Comparison of ENCODE assay signal across 8 cellular contexts in genomic region chr16:27238016-27238587, GRCh38. TPM values are rescaled to one million over a fixed set of nuclear protein-coding genes. Genes with fewer than 3 reads are reported as not detected.
DNase-seq lines count a peak whose midpoint lies in the region; ATAC-seq and TF ChIP-seq lines count a peak whose summit lies in the region.

No MANE protein-coding gene starts in this region.

- H3K4me3 ChIP-seq in BLaER1 = no peak overlapping the region
- peak overlapping the region; percentile 36 for H3K4me3 ChIP-seq in OCI-LY1 (ENCODE audit: low read depth, low read length, poor library complexity, severe bottlenecking)
- no peak overlapping the region for H3K4me3 ChIP-seq in colonic mucosa
- H3K4me3 ChIP-seq in osteoblast (ENCODE audit: insufficient read depth, low read length) = no peak overlapping the region

- H3K4me1 ChIP-seq in BLaER1 (peaks cover 71% of the 10 kb centered on the region), OCI-LY1 (ENCODE audit: insufficient read depth, low read length, severe bottlenecking) (peaks cover 75% of the 10 kb centered on the region), colonic mucosa (peaks cover 23% of the 10 kb centered on the region), osteoblast (ENCODE audit: insufficient read depth, low read length) (peaks cover 50% of the 10 kb centered on the region)

- intact Hi-C loops in colonic mucosa (cut with DNase I) = loop anchor here (5.0 kb wide), 1 partner anchor 74 kb away; the partner anchor contains the start of gene IL4R

- peaks cover 7% of the 10 kb centered on the region for H3F3A ChIP-seq in OCI-LY1 (ENCODE audit: insufficient read depth, low read length)

- DNase-seq in colonic mucosa (peak; percentile 83), osteoblast (ENCODE audit: insufficient read length, low spot score, missing footprints) (peak; percentile 50), DMS153 (lab: John Stamatoyannopoulos, UW) (no peak), midbrain (lab: John Stamatoyannopoulos, UW) (no peak)

- H3K79me2 ChIP-seq in OCI-LY1 (ENCODE audit: insufficient read depth, low read length) (no peaks in the 10 kb centered on the region), osteoblast (ENCODE audit: insufficient read depth, low read length) (peaks cover 10% of the 10 kb centered on the region)

- H3K36me3 ChIP-seq in BLaER1 (no peaks in the 10 kb centered on the region), OCI-LY1 (ENCODE audit: insufficient read depth, low read length) (no peaks in the 10 kb centered on the region; the same call in 1 of the 2 replicates), colonic mucosa (no peaks in the 10 kb centered on the region), osteoblast (ENCODE audit: insufficient read depth, low read length) (peaks cover 12% of the 10 kb centered on the region)

- ATAC-seq in GM21526 (IDR thresholded peaks at IDR 0.05; ENCODE audit: low FRiP score, unreplicated experiment) = peak; percentile 24
- ATAC-seq in HG03095 (IDR thresholded peaks at IDR 0.05; ENCODE audit: unreplicated experiment) = no peak

- peak overlapping the region; percentile 64 for H3K9ac ChIP-seq in BLaER1
- peak overlapping the region; percentile 68 for H3K9ac ChIP-seq in OCI-LY1 (ENCODE audit: low read length)
- H3K9ac ChIP-seq in colonic mucosa (ENCODE audit: low read depth in 2 of 2, low read length in 2 of 2) = peak overlapping the region in 1 of 2 donors; percentile 30

- TF ChIP-seq CTCF in OCI-LY1 (IDR thresholded peaks at IDR 0.05; ENCODE audit: low read length) = no peak; the same call in 1 of the 2 replicates
- no peak for TF ChIP-seq CTCF in colonic mucosa (IDR thresholded peaks at IDR 0.05)
- no peak for TF ChIP-seq CTCF in osteoblast (IDR thresholded peaks at IDR 0.05; ENCODE audit: extremely low read depth, low read depth, low read length)

- H3K27me3 ChIP-seq in BLaER1 (no peaks in the 10 kb centered on the region), OCI-LY1 (ENCODE audit: insufficient read depth, low read length) (no peaks in the 10 kb centered on the region), colonic mucosa (no peaks in the 10 kb centered on the region), osteoblast (ENCODE audit: insufficient read depth, low read length) (no peaks in the 10 kb centered on the region)

- H3K9me2 ChIP-seq in OCI-LY1 (ENCODE audit: low read depth, low read length) = no peaks in the 10 kb centered on the region

- H2AFZ ChIP-seq in OCI-LY1 (ENCODE audit: low read length) = no peak overlapping the region
- peak overlapping the region; percentile 86 for H2AFZ ChIP-seq in osteoblast (ENCODE audit: low read length)

- H3K9me3 ChIP-seq in BLaER1 (no peaks in the 10 kb centered on the region), OCI-LY1 (ENCODE audit: low read length) (no peaks in the 10 kb centered on the region), colonic mucosa (no peaks in the 10 kb centered on the region), osteoblast (ENCODE audit: low read depth, low read length) (no peaks in the 10 kb centered on the region)

- no peaks in the 10 kb centered on the region for H4K20me1 ChIP-seq in BLaER1
- H4K20me1 ChIP-seq in OCI-LY1 (ENCODE audit: insufficient read depth, low read length) = no peaks in the 10 kb centered on the region
- H4K20me1 ChIP-seq in osteoblast (ENCODE audit: insufficient read depth, low read length) = no peaks in the 10 kb centered on the region

- H3K4me2 ChIP-seq in BLaER1 = peak overlapping the region; percentile 89
- H3K4me2 ChIP-seq in OCI-LY1 (ENCODE audit: low read length) = peak overlapping the region; percentile 62
- H3K4me2 ChIP-seq in osteoblast (ENCODE audit: insufficient read depth, low read length) = peak overlapping the region; percentile 62

- H3K27ac ChIP-seq in BLaER1 (peak overlapping the region; percentile 86), OCI-LY1 (ENCODE audit: low read depth, low read length, poor library complexity, severe bottlenecking) (peak overlapping the region; percentile 98), colonic mucosa (peak overlapping the region; percentile 71), osteoblast (ENCODE audit: low read depth, low read length) (peak overlapping the region; percentile 87)

RNA-seq across cellular contexts. Expression of gene NSMCE1, which starts 30.5 kb away (rescaled TPM):
- total RNA-seq in colonic mucosa (10 to 100 TPM; 37.6 to 58.2 TPM), osteoblast (57.9 and 71.3 TPM in 2 replicates)

RNA-seq across cellular contexts. Expression of gene KDM8, which starts 34.8 kb away (rescaled TPM):
- total RNA-seq in colonic mucosa = 1 to 10 TPM; 5.2 to 7.1 TPM
- total RNA-seq in osteoblast = 2.9 and 6.2 TPM in 2 replicates

Comparison
In these comparisons a context has a peak if more than half of its experiments do, and no peak if none do; other contexts are left out.
1. DNase-seq: peak in colonic mucosa (single experiment) and osteoblast (single experiment); none in DMS153 (single experiment) and midbrain (single experiment).
2. Peak in every context shown above with its lines, with median percentiles within 50 percentile points of each other: H3K27ac ChIP-seq and H3K4me2 ChIP-seq.